10 cellular contexts compared by ENCODE assay signal in genomic region chr3:157354722-157355121, GRCh38.
DNase-seq lines count a peak whose midpoint lies in the region; ATAC-seq, FAIRE-seq and TF ChIP-seq lines count a peak whose summit lies in the region.
"Had no signal": no experiment of that assay in that cellular context is flagged by ENCODE, and none has a peak within 500 bp of the region (broad histone marks: within the 10 kb centered on the region; RNA-seq: fewer than 3 reads in every experiment).

No MANE protein-coding gene starts in this region.

- H3K27ac ChIP-seq in GM23248 (no peak overlapping the region), foreskin keratinocyte (no peak overlapping the region), thyroid gland (no peak overlapping the region)

- no peaks in the 10 kb centered on the region for H4K20me1 ChIP-seq in GM23248 (ENCODE audit: insufficient read depth)

- H2AFZ ChIP-seq in GM23248, result no peak overlapping the region

- H3K9ac ChIP-seq in GM23248, result no peak overlapping the region

- DNase-seq in CD14-positive monocyte (ENCODE audit: low spot score) (no peak), GM23248 (peak; percentile 27), RPMI8226 (peak; percentile 12), foreskin keratinocyte (no peak), NCI-H748 treated with DMSO at 0.1 percent for 48 hours (lab: John Stamatoyannopoulos, UW) (no peak), frontal cortex (ENCODE audit: low spot score in 2 of 2) (no peak), NCI-H526 treated with DMSO at 0.1 percent for 48 hours (lab: John Stamatoyannopoulos, UW) (no peak), thyroid gland (no peak)
- DNase-seq: islet precursor cell; stimulated activated CD4-positive, alpha-beta T cell treated with anti-CD3 and anti-CD28 coated beads, Interleukin-1b, Interleukin-23, amount 100 ng/mL, for 48 hours had no signal

- H3K9me3 Mint-ChIP-seq in CD14-positive monocyte, result no peaks in the 10 kb centered on the region

- in situ Hi-C loops in GM23248 (cut with MboI), result no loop called here

- peaks cover 3 to 5% (median 5%) of the 10 kb centered on the region in 3 donors for H3K27me3 Mint-ChIP-seq in CD14-positive monocyte (ENCODE audit: low read depth in 3 of 3)

- H3K36me3 ChIP-seq in GM23248 (ENCODE audit: low read depth) (no peaks in the 10 kb centered on the region), thyroid gland (no peaks in the 10 kb centered on the region)

- H3K4me3 Mint-ChIP-seq in CD14-positive monocyte, result no peak overlapping the region

- no peaks in the 10 kb centered on the region for H3K9me2 ChIP-seq in GM23248 (ENCODE audit: insufficient read depth)

- TF ChIP-seq CTCF in CD14-positive monocyte (IDR thresholded peaks at IDR 0.05) (peak; percentile 17), foreskin keratinocyte (conservative IDR thresholded peaks at IDR 0.05) (peak; percentile 56), thyroid gland (IDR thresholded peaks at IDR 0.05) (peak in 1 of 6 experiments; percentile 14)

- ATAC-seq in foreskin keratinocyte, result peak; percentile 26

- no peaks in the 10 kb centered on the region for H3K79me2 ChIP-seq in GM23248 (ENCODE audit: insufficient read depth)

- intact Hi-C loops in CD14-positive monocyte (cut with micrococcal nuclease), result no loop called here
- intact Hi-C loops in thyroid gland (cut with DNase I), result no loop called here

- H3K4me3 ChIP-seq in GM23248 (no peak overlapping the region), thyroid gland (replicated peaks in 1 of 3) (no peak overlapping the region)

- H3K27ac Mint-ChIP-seq in CD14-positive monocyte, result peak overlapping the region in 1 of 7 donors; percentile 58

- 54 to 91% methylated on average over 1 of the region's 1 CpG for WGBS in GM23248 (ENCODE audit: low coverage in 1 of 2, low lambda C conversion rate in 2 of 2, missing lambda C conversion rate in 2 of 2), 2 experiments
- WGBS in thyroid gland, 2 donors, result 42 to 44% methylated on average over 1 of the region's 1 CpG

- no peak for TF ChIP-seq POLR2A in thyroid gland (IDR thresholded peaks at IDR 0.05)

- H3K4me1 ChIP-seq in GM23248 (ENCODE audit: insufficient read depth) (peaks cover 27% of the 10 kb centered on the region), foreskin keratinocyte (peaks cover 4% of the 10 kb centered on the region), thyroid gland (no peaks in the 10 kb centered on the region)

- no peak overlapping the region for H3K4me2 ChIP-seq in GM23248 (ENCODE audit: unreplicated experiment)

- no peaks in the 10 kb centered on the region for H3K4me1 Mint-ChIP-seq in CD14-positive monocyte

- no peaks in the 10 kb centered on the region for H3K36me3 Mint-ChIP-seq in CD14-positive monocyte

- H3K27me3 ChIP-seq in GM23248 (replicated peaks; ENCODE audit: insufficient read depth) (no peaks in the 10 kb centered on the region), foreskin keratinocyte (no peaks in the 10 kb centered on the region), thyroid gland (no peaks in the 10 kb centered on the region)

- H3K9me3 ChIP-seq in GM23248 (ENCODE audit: low read depth) (no peaks in the 10 kb centered on the region), thyroid gland (no peaks in the 10 kb centered on the region)

- FAIRE-seq in frontal cortex (lab: Jason Lieb, UNC), result no peak

- peaks cover 19% of the 10 kb centered on the region; the same call in 1 of the 2 replicates for H3F3A ChIP-seq in GM23248 (ENCODE audit: insufficient read depth)

Comparison
In these comparisons a context has a peak if more than half of its experiments do, and no peak if none do; other contexts are left out.
1. DNase-seq: peak in GM23248 (single experiment) and RPMI8226 (single experiment); none in CD14-positive monocyte (single experiment), foreskin keratinocyte (0 of 2), NCI-H748 treated with DMSO at 0.1 percent for 48 hours (single experiment), frontal cortex (0 of 2), NCI-H526 treated with DMSO at 0.1 percent for 48 hours (single experiment) and thyroid gland (0 of 2).